8 cellular contexts compared by ENCODE assay signal in the genomic region with DNA sequence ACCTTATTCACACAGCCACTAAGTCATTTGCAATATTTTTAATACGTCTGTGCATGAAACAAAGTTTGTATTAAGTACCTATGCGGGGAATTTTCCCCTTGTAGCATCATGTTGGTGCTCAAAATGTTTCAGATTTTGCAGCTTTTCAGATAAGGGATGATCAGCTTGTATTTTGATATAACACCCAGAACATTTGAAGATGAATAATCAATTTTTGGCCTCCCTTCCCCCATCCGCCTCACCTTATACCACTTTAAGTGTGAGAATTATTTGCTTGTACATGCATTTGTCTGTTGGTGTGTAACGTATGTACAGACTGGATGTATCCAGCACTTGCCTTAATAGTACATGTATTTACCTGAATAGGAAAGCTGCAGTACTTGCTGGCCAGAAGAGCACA. TPM values are rescaled to one million over a fixed set of nuclear protein-coding genes. Genes with fewer than 3 reads are reported as not detected.
DNase-seq lines count a peak whose midpoint lies in the region; ATAC-seq and TF ChIP-seq lines count a peak whose summit lies in the region.
"Had no signal": no experiment of that assay in that cellular context is flagged by ENCODE, and none has a peak within 500 bp of the region (broad histone marks: within the 10 kb centered on the region; RNA-seq: fewer than 3 reads in every experiment).

No MANE protein-coding gene starts in this region.

- ATAC-seq in PC-3 (no peak), HG02623 (IDR thresholded peaks at IDR 0.05; ENCODE audit: unreplicated experiment) (no peak), GM21390 (IDR thresholded peaks at IDR 0.05; ENCODE audit: unreplicated experiment) (no peak)

- H3K27me3 ChIP-seq in PC-3 (ENCODE audit: low read length) (no peaks in the 10 kb centered on the region), skeletal muscle satellite cell (ENCODE audit: control insufficient read depth, insufficient read depth, low read length) (no peaks in the 10 kb centered on the region)

- no TSS peak for BruUV-seq in PC-3 (replicated peaks; lab: Mats Ljungman, UMichigan)

- CTCF ChIA-PET in PC-3 (lab: Charles Lee), result interaction anchor here (0.6 kb wide), 2 partner anchors 194 to 228 kb away, joined by 3 to 4 read pairs; no protein-coding TSS in a partner anchor

- peak overlapping the region; percentile 75 for H3K4me3 ChIP-seq in GM12875 (ENCODE audit: low read depth, low read length)
- H3K4me3 ChIP-seq in PC-3 (ENCODE audit: low read length), result peak overlapping the region; percentile 85
- peak overlapping the region; percentile 88 for H3K4me3 ChIP-seq in skeletal muscle satellite cell (ENCODE audit: low read length)

- H4K20me1 ChIP-seq in PC-3 (ENCODE audit: low read length), result peaks cover 9% of the 10 kb centered on the region; the same call in 1 of the 2 replicates

- H2AFZ ChIP-seq in PC-3 (ENCODE audit: low read length), result no peak overlapping the region

- intact Hi-C loops in PC-3 (cut with micrococcal nuclease), result loop anchor here (2.0 to 5.0 kb wide), 2 partner anchors 60 to 154 kb away; no protein-coding TSS in a partner anchor

- no peaks in the 10 kb centered on the region for H3F3A ChIP-seq in PC-3 (ENCODE audit: low read length, unreplicated experiment)

- H3K27ac ChIP-seq in PC-3 (ENCODE audit: low read length) (no peak overlapping the region; the same call in 1 of the 2 replicates), epithelial cell of prostate (peak overlapping the region; percentile 94)

- H3K36me3 ChIP-seq in PC-3 (ENCODE audit: low read depth, low read length), result peaks cover 12% of the 10 kb centered on the region
- peaks cover 14% of the 10 kb centered on the region for H3K36me3 ChIP-seq in skeletal muscle satellite cell (ENCODE audit: insufficient read depth, low read length)

- H3K9me3 ChIP-seq in PC-3 (ENCODE audit: low read length) (no peaks in the 10 kb centered on the region), skeletal muscle satellite cell (replicated peaks; ENCODE audit: low read length) (no peaks in the 10 kb centered on the region)

- no peak for TF ChIP-seq CTCF in GM12875 (IDR thresholded peaks at IDR 0.05; ENCODE audit: borderline replicate concordance, insufficient read depth, low read depth, low read length)
- TF ChIP-seq CTCF in PC-3 (conservative IDR thresholded peaks at IDR 0.05; ENCODE audit: low read depth, low read length), result no peak

- H3K4me2 ChIP-seq in PC-3 (ENCODE audit: low read length) (peak overlapping the region; percentile 98), skeletal muscle satellite cell (ENCODE audit: low read length) (peak overlapping the region; percentile 91)

- H3K4me1 ChIP-seq in PC-3 (ENCODE audit: insufficient read depth, low read length), result peaks cover 38% of the 10 kb centered on the region
- peaks cover 27% of the 10 kb centered on the region for H3K4me1 ChIP-seq in skeletal muscle satellite cell (ENCODE audit: control insufficient read depth, insufficient read depth, low read length)

- POLR2A ChIA-PET in PC-3 (lab: Charles Lee; ENCODE audit: unreplicated experiment), result interaction anchor here (0.7 kb wide), 1 partner anchor 153 kb away, joined by 5 read pairs; no protein-coding TSS in a partner anchor

- H3K9ac ChIP-seq in PC-3 (ENCODE audit: low read length) (peak overlapping the region; percentile 86), skeletal muscle satellite cell (ENCODE audit: low read depth, low read length) (peak overlapping the region; percentile 87)

- H3K79me2 ChIP-seq in PC-3 (ENCODE audit: low read length), result peaks cover 62% of the 10 kb centered on the region

- DNase-seq in PC-3 (no peak), epithelial cell of prostate (ENCODE audit: low read depth, low spot score) (no peak), NCI-H2029 treated with DMSO at 0.1 percent for 48 hours (lab: John Stamatoyannopoulos, UW) (no peak)
- DNase-seq: NCI-H1092 treated with DMSO at 0.1 percent for 48 hours had no signal

- no peaks in the 10 kb centered on the region for H3K9me2 ChIP-seq in PC-3 (replicated peaks; ENCODE audit: low read length)

RNA-seq across cellular contexts. Expression of a gene that starts 1.7 kb away (rescaled TPM):
- total RNA-seq in PC-3 (2014; rRNA removed), result 9.9 and 11.2 TPM in 2 replicates
- total RNA-seq in skeletal muscle satellite cell (2012; rRNA removed), result 7.1 and 7.9 TPM in 2 replicates
